Comparison of ENCODE assay signal across 8 cellular contexts in the genomic region with DNA sequence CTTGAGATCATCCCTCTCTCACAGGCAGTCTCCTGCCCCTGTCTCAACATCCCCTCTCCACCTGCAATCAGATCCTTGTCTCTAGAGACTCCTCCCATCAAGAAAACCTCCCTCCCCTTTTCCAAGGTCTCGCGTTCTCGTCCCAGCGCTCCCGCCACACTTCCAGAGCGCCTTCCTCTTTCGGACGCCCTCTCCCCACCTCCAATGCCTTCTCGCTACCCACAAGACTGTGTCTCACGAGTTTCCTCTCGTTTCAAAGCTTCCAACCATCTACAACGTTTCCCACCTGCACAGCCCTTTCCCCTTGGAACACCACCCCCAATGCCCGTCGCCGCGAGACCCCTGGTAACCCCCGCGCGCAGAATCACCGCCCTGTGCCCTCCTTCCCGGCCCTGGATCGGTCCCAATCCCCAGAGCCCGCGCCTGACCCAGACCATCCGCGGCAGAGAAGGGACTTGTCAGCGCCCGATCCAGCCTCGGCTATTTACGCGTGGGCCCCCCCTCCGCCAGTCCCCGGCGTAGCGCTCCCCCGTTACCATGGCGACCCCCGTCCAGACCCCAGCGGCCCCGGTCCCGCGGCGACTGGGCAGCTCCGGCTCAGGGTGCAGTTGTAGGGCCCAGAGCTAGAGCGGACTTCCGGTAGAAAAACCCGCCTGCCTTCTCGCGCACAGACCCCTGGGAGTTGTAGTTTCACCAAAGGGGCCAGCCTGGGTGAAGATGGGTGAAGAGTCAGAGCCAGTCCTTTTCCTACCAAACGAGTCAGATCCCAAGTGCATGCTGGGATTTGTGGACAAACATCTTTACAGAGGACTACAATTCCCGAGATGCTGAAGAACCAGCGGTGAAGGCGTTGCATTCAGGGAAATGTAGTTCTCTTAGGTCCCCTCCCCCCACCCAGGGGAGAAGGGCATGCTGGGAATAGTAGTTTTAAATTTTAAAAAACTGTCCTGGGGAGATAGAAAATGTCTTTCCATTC. TPM values are rescaled to one million over a fixed set of nuclear protein-coding genes. Genes with fewer than 3 reads are reported as not detected.
DNase-seq lines count a peak whose midpoint lies in the region; ATAC-seq, FAIRE-seq and TF ChIP-seq lines count a peak whose summit lies in the region.

A gene (minus strand): TSS at position 619 of the 976 bp plus-strand sequence. CDS start 80 bp downstream, at position 539.

- peak within 1 kb of the TSS; percentile 92 for H3K4me3 Mint-ChIP-seq in type B pancreatic cell

- no peaks in the 10 kb centered on the region for H3K27me3 Mint-ChIP-seq in type B pancreatic cell

- H3K36me3 Mint-ChIP-seq in type B pancreatic cell = peaks cover 9% of the 10 kb centered on the region

- H3K4me3 ChIP-seq in adrenal gland = peak within 1 kb of the TSS in 3 of 4 donors; percentile 82 to 99 (median 82)
- peak within 1 kb of the TSS; percentile 66 to 97 (median 79) for H3K4me3 ChIP-seq in heart left ventricle

- TF ChIP-seq POLR2A in GM12892 (IDR thresholded peaks at IDR 0.05; ENCODE audit: low read depth, low read length) (peak; percentile 85; the same call in 1 of the 2 replicates), adrenal gland (IDR thresholded peaks at IDR 0.05) (peak; percentile 80 to 88), heart left ventricle (IDR thresholded peaks at IDR 0.05) (peak in 1 of 2 donors; percentile 78)

- WGBS in adrenal gland, 4 donors = 1% methylated on average over 30 to 53 of the region's 53 CpGs
- WGBS in heart left ventricle, 4 donors = 0 to 2% (median 1%) methylated on average over 43 to 53 of the region's 53 CpGs

- TF ChIP-seq CTCF in adrenal gland (IDR thresholded peaks at IDR 0.05) = peak in 1 of 6 experiments; percentile 8
- TF ChIP-seq CTCF in heart left ventricle (IDR thresholded peaks at IDR 0.05) = peak in 1 of 12 donors; percentile 17
- no peak for TF ChIP-seq CTCF in type B pancreatic cell (conservative IDR thresholded peaks at IDR 0.05)

- no peaks in the 10 kb centered on the region for H3K9me3 ChIP-seq in adrenal gland (replicated peaks in 1 of 3)
- H3K9me3 ChIP-seq in heart left ventricle = no peaks in the 10 kb centered on the region

- peak within 1 kb of the TSS; percentile 94 for H3K27ac Mint-ChIP-seq in type B pancreatic cell

- H3K36me3 ChIP-seq in adrenal gland (replicated peaks in 1 of 2) (peaks cover 0 to 4% of the 10 kb centered on the region in 2 donors), heart left ventricle (peaks cover 0 to 14% (median 10%) of the 10 kb centered on the region in 9 donors)

- H3K27me3 ChIP-seq in adrenal gland (no peaks in the 10 kb centered on the region), heart left ventricle (no peaks in the 10 kb centered on the region)

- intact Hi-C loops in adrenal gland (cut with DNase I) (no loop called here), heart left ventricle (cut with DNase I) (loop anchor here in 7 of 10 donors (5.0 to 10.0 kb wide), 4 partner anchors 142 to 404 kb away; a partner anchor contains a TSS)

- H3K9me3 Mint-ChIP-seq in type B pancreatic cell = no peaks in the 10 kb centered on the region

- H3K27ac ChIP-seq in adrenal gland (peak within 1 kb of the TSS; percentile 23 to 97 (median 87)), heart left ventricle (peak within 1 kb of the TSS; percentile 40 to 92 (median 86))

- FAIRE-seq in GM12892 (lab: Jason Lieb, UNC) = peak; percentile 97

- ATAC-seq in HG02852 (IDR thresholded peaks at IDR 0.05; ENCODE audit: unreplicated experiment) (peak; percentile 86), heart left ventricle (peak; percentile 92 to 97 (median 96))

- DNase-seq in GM12892 (ENCODE audit: insufficient read length) (peak; percentile 96), NCI-H146 (lab: John Stamatoyannopoulos, UW) (peak; percentile 99), T-helper 1 cell (peak; percentile 78 to 96 (median 91)), adrenal gland (peak; percentile 96 to 99 (median 98)), heart left ventricle (peak; percentile 93 to 97 (median 97)), pons (ENCODE audit: low spot score) (peak; percentile 100), type B pancreatic cell (ENCODE audit: extremely low spot score, unreplicated experiment) (peak; percentile 95)

- H3K4me1 Mint-ChIP-seq in type B pancreatic cell (ENCODE audit: unreplicated experiment) = peaks cover 24% of the 10 kb centered on the region

- peaks cover 10 to 13% of the 10 kb centered on the region in 2 donors for H3K4me1 ChIP-seq in adrenal gland (replicated peaks in 1 of 2)
- peaks cover 0 to 32% (median 12%) of the 10 kb centered on the region in 12 donors for H3K4me1 ChIP-seq in heart left ventricle

RNA-seq across cellular contexts. Expression of the gene that starts here (rescaled TPM):
- polyA plus RNA-seq in GM12892 (2012; ENCODE audit: missing spikeins) = 62.7 TPM
- 100 to 1,000 TPM; 123 to 205 (median 179) TPM for total RNA-seq in adrenal gland
- polyA plus RNA-seq in adrenal gland = 100 to 1,000 TPM in 1 of 3 donors, 10 to 100 TPM in 2; 91.1 to 149 (median 99.3) TPM
- total RNA-seq in heart left ventricle = 100 to 1,000 TPM in 2 of 9 donors, 10 to 100 TPM in 7; 75.3 to 148 (median 84.5) TPM
- polyA plus RNA-seq in heart left ventricle = 100 to 1,000 TPM in 1 of 2 donors, 10 to 100 TPM in 1; 85.8 to 166 TPM
- total RNA-seq in type B pancreatic cell (ENCODE audit: low replicate concordance) = 128 and 135 TPM in 2 replicates

Comparison
In these comparisons a context has a peak if more than half of its experiments do, and no peak if none do; other contexts are left out.
1. Peak in every context shown above with its lines: DNase-seq, ATAC-seq, H3K4me3 ChIP-seq and H3K27ac ChIP-seq.
2. intact Hi-C loops: an anchor here in heart left ventricle (5.0 to 10.0 kb wide); none called in adrenal gland.